35 cellular contexts compared by ENCODE assay signal in genomic region chr7:34084651-34085050, GRCh38.
DNase-seq lines count a peak whose midpoint lies in the region; ATAC-seq, FAIRE-seq and TF ChIP-seq lines count a peak whose summit lies in the region.
"Had no signal": no experiment of that assay in that cellular context is flagged by ENCODE, and none has a peak within 500 bp of the region (broad histone marks: within the 10 kb centered on the region; RNA-seq: fewer than 3 reads in every experiment).

No MANE protein-coding gene starts in this region.

- no peaks in the 10 kb centered on the region for H3K36me3 Mint-ChIP-seq in astrocyte (ENCODE audit: low read depth, unreplicated experiment)
- no peaks in the 10 kb centered on the region for H3K36me3 Mint-ChIP-seq in CD8-positive, alpha-beta T cell
- H3K36me3 Mint-ChIP-seq: CD14-positive monocyte; CD4-positive, alpha-beta memory T cell; CD4-positive, CD25-positive, alpha-beta regulatory T cell; CD8-positive, alpha-beta memory T cell had no signal

- H3K79me2 ChIP-seq in astrocyte (ENCODE audit: insufficient read depth, low read length) (no peaks in the 10 kb centered on the region), trophoblast cell (ENCODE audit: control insufficient read depth, insufficient read depth, low read length, poor library complexity) (no peaks in the 10 kb centered on the region)

- FAIRE-seq in astrocyte (lab: Jason Lieb, UNC): peak; percentile 13
- no peak for FAIRE-seq in D721Med (lab: Jason Lieb, UNC)
- FAIRE-seq: A204.1, A549 had no signal

- H3K23ac ChIP-seq in trophoblast cell (ENCODE audit: low read length): no peak overlapping the region

- DNase-seq in cardiac muscle cell (ENCODE audit: low read depth in 1 of 2, low spot score in 1 of 2): no peak
- no peak for DNase-seq in heart left ventricle
- DNase-seq in astrocyte (ENCODE audit: low read depth): no peak
- DNase-seq in trophoblast cell: peak; percentile 74 to 93
- no peak for DNase-seq in superior temporal gyrus (ENCODE audit: extremely low spot score)
- DNase-seq in D721Med (ENCODE audit: insufficient read length, low spot score): no peak
- DNase-seq in CD8-positive, alpha-beta T cell: no peak
- DNase-seq: 8988T; ACHN; AML-193; BE2C; C1 segment of cervical spinal cord; Caco-2; Calu3; CD4-positive, alpha-beta memory T cell; CD4-positive, alpha-beta T cell; CD4-positive, CD25-positive, alpha-beta regulatory T cell; CD8-positive, alpha-beta memory T cell; COR-L47; DMS 273 treated with DMSO at 0.1 percent for 48 hours; DMS153; DMS53; DMS79; DMS79 treated with DMSO at 0.1 percent for 48 hours; DND-41; EL had no signal

- H3K4ac ChIP-seq in trophoblast cell (ENCODE audit: low read depth, low read length): no peak overlapping the region

- no peak for TF ChIP-seq POLR2A in heart left ventricle (IDR thresholded peaks at IDR 0.05)

- TF ChIP-seq CTCF in cardiac muscle cell (IDR thresholded peaks at IDR 0.05; ENCODE audit: low read depth, low read length) (no peak), heart left ventricle (IDR thresholded peaks at IDR 0.05) (no peak), astrocyte (IDR thresholded peaks at IDR 0.05; ENCODE audit: insufficient read depth, low read depth, low read length) (no peak), D721Med (IDR thresholded peaks at IDR 0.05; ENCODE audit: insufficient read depth, missing control alignments) (no peak)
- no peak for TF ChIP-seq CTCF in CD8-positive, alpha-beta T cell (IDR thresholded peaks at IDR 0.05)

- H4K8ac ChIP-seq in trophoblast cell (ENCODE audit: low read depth, low read length): no peak overlapping the region

- no peak for ATAC-seq in heart left ventricle
- no peak for ATAC-seq in CD8-positive, alpha-beta T cell
- ATAC-seq: A549 had no signal

- no peaks in the 10 kb centered on the region for H3K9me3 Mint-ChIP-seq in astrocyte (ENCODE audit: unreplicated experiment)
- peaks cover 3% of the 10 kb centered on the region for H3K9me3 Mint-ChIP-seq in CD8-positive, alpha-beta T cell

- H3K9me3 ChIP-seq in cardiac muscle cell (ENCODE audit: low read depth) (no peaks in the 10 kb centered on the region), heart left ventricle (no peaks in the 10 kb centered on the region), astrocyte (ENCODE audit: insufficient read depth, low read depth, low read length) (no peaks in the 10 kb centered on the region), trophoblast cell (ENCODE audit: insufficient read depth, low read depth, low read length) (no peaks in the 10 kb centered on the region)
- no peaks in the 10 kb centered on the region for H3K9me3 ChIP-seq in CD8-positive, alpha-beta T cell (ENCODE audit: low read length)
- H3K9me3 ChIP-seq: A549; BE2C; BLaER1; BLaER1 treated with 17β-estradiol and CSF1 and Interleukin-3, amounts not matched to agents 10 nM and 100 nM; Caco-2 had no signal

- H2BK5ac ChIP-seq in trophoblast cell (ENCODE audit: low read depth, low read length, poor library complexity): no peak overlapping the region

- H4K12ac ChIP-seq in trophoblast cell (ENCODE audit: low read depth, low read length): no peak overlapping the region

- H3K27me3 ChIP-seq in cardiac muscle cell (no peaks in the 10 kb centered on the region), heart left ventricle (no peaks in the 10 kb centered on the region), astrocyte (ENCODE audit: insufficient read depth, low read length) (no peaks in the 10 kb centered on the region), trophoblast cell (ENCODE audit: insufficient read depth, low read length) (no peaks in the 10 kb centered on the region)
- no peaks in the 10 kb centered on the region for H3K27me3 ChIP-seq in CD8-positive, alpha-beta T cell (ENCODE audit: insufficient read depth, low read length)
- H3K27me3 ChIP-seq: BE2C; BLaER1; BLaER1 treated with 17β-estradiol and CSF1 and Interleukin-3, amounts not matched to agents 10 nM and 100 nM had no signal

- H3K36me3 ChIP-seq in cardiac muscle cell (peaks cover 55% of the 10 kb centered on the region), heart left ventricle (no peaks in the 10 kb centered on the region), astrocyte (ENCODE audit: insufficient read depth, low read length) (no peaks in the 10 kb centered on the region), trophoblast cell (ENCODE audit: control insufficient read depth in 1 of 2, insufficient read depth in 2 of 2, low read length in 2 of 2) (no peaks in the 10 kb centered on the region)
- no peaks in the 10 kb centered on the region for H3K36me3 ChIP-seq in CD8-positive, alpha-beta T cell (ENCODE audit: insufficient read depth, low read length)
- H3K36me3 ChIP-seq: BE2C; BLaER1; BLaER1 treated with 17β-estradiol and CSF1 and Interleukin-3, amounts not matched to agents 10 nM and 100 nM had no signal

- no peak overlapping the region for H2AFZ ChIP-seq in astrocyte (ENCODE audit: low read depth, low read length)
- no peak overlapping the region for H2AFZ ChIP-seq in trophoblast cell (ENCODE audit: insufficient read depth, low read length, poor library complexity)

- H3K18ac ChIP-seq in trophoblast cell (ENCODE audit: low read length): no peak overlapping the region

- no peak overlapping the region for H3K4me3 Mint-ChIP-seq in astrocyte (ENCODE audit: unreplicated experiment)
- H3K4me3 Mint-ChIP-seq in CD8-positive, alpha-beta T cell: no peak overlapping the region
- H3K4me3 Mint-ChIP-seq: B cell; CD14-positive monocyte; CD4-positive, alpha-beta memory T cell; CD4-positive, alpha-beta T cell; CD4-positive, CD25-positive, alpha-beta regulatory T cell; CD8-positive, alpha-beta memory T cell had no signal

- intact Hi-C loops in heart left ventricle (cut with DNase I): no loop called here
- intact Hi-C loops in CD8-positive, alpha-beta T cell (cut with DNase I, micrococcal nuclease): no loop called here

- CTCF ChIA-PET in CD8-positive, alpha-beta T cell (lab: Charles Lee): interaction anchor here (0.6 kb wide), 1 partner anchor 63 kb away, joined by 3 read pairs; no protein-coding TSS in a partner anchor

- no peak overlapping the region for H2BK120ac ChIP-seq in trophoblast cell (ENCODE audit: insufficient read depth, low read length, poor library complexity)

- H3K9ac ChIP-seq in astrocyte (ENCODE audit: low read length) (no peak overlapping the region), trophoblast cell (ENCODE audit: low read length) (no peak overlapping the region)
- H3K9ac ChIP-seq: BLaER1; BLaER1 treated with 17β-estradiol and CSF1 and Interleukin-3, amounts not matched to agents 10 nM and 100 nM had no signal

- H3K4me1 Mint-ChIP-seq in astrocyte (ENCODE audit: low read depth, unreplicated experiment): peaks cover 7% of the 10 kb centered on the region
- no peaks in the 10 kb centered on the region for H3K4me1 Mint-ChIP-seq in CD8-positive, alpha-beta T cell (ENCODE audit: low read depth)
- H3K4me1 Mint-ChIP-seq: B cell; CD14-positive monocyte; CD4-positive, alpha-beta memory T cell; CD4-positive, CD25-positive, alpha-beta regulatory T cell; CD8-positive, alpha-beta memory T cell had no signal

- H3K4me2 ChIP-seq in astrocyte (ENCODE audit: low read length): no peak overlapping the region
- H3K4me2 ChIP-seq in trophoblast cell (ENCODE audit: low read length): no peak overlapping the region
- H3K4me2 ChIP-seq: A549; BLaER1; BLaER1 treated with 17β-estradiol and CSF1 and Interleukin-3, amounts not matched to agents 10 nM and 100 nM had no signal

- H2BK12ac ChIP-seq in trophoblast cell (ENCODE audit: low read length): no peak overlapping the region

- POLR2A ChIA-PET in CD8-positive, alpha-beta T cell (lab: Charles Lee): no interaction called here

- H3K27ac Mint-ChIP-seq in astrocyte (ENCODE audit: unreplicated experiment): no peak overlapping the region
- no peak overlapping the region for H3K27ac Mint-ChIP-seq in CD8-positive, alpha-beta T cell
- H3K27ac Mint-ChIP-seq: B cell; CD14-positive monocyte; CD4-positive, alpha-beta memory T cell; CD4-positive, alpha-beta T cell; CD4-positive, CD25-positive, alpha-beta regulatory T cell; CD8-positive, alpha-beta memory T cell had no signal

- H3K4me3 ChIP-seq in cardiac muscle cell (no peak overlapping the region), heart left ventricle (no peak overlapping the region), astrocyte (ENCODE audit: insufficient read depth, low read depth, low read length) (no peak overlapping the region), trophoblast cell (ENCODE audit: low read depth, low read length) (no peak overlapping the region)
- no peak overlapping the region for H3K4me3 ChIP-seq in CD8-positive, alpha-beta T cell (ENCODE audit: low read depth, low read length)
- H3K4me3 ChIP-seq: A549; BLaER1; BLaER1 treated with 17β-estradiol and CSF1 and Interleukin-3, amounts not matched to agents 10 nM and 100 nM had no signal

- H3K27ac ChIP-seq in cardiac muscle cell (peak overlapping the region; percentile 51), heart left ventricle (no peak overlapping the region), astrocyte (ENCODE audit: low read depth, low read length) (no peak overlapping the region), trophoblast cell (ENCODE audit: low read depth, low read length) (no peak overlapping the region), temporal lobe (ENCODE audit: low read depth, low read length) (peak overlapping the region; percentile 33)
- no peak overlapping the region for H3K27ac ChIP-seq in CD8-positive, alpha-beta T cell (ENCODE audit: low read depth, low read length)
- H3K27ac ChIP-seq: 22Rv1; BLaER1; BLaER1 treated with 17β-estradiol and CSF1 and Interleukin-3, amounts not matched to agents 10 nM and 100 nM; C4-2B had no signal

- H3K4me1 ChIP-seq in cardiac muscle cell (ENCODE audit: low read depth) (no peaks in the 10 kb centered on the region), heart left ventricle (no peaks in the 10 kb centered on the region), astrocyte (ENCODE audit: insufficient read depth, low read length) (no peaks in the 10 kb centered on the region), trophoblast cell (ENCODE audit: control insufficient read depth in 1 of 2, insufficient read depth in 2 of 2, low read length in 2 of 2) (no peaks in the 10 kb centered on the region)
- H3K4me1 ChIP-seq in CD8-positive, alpha-beta T cell (ENCODE audit: insufficient read depth, low read length): no peaks in the 10 kb centered on the region
- H3K4me1 ChIP-seq: BE2C, Caco-2 had no signal

- H3K79me1 ChIP-seq in trophoblast cell (ENCODE audit: low read length): no peaks in the 10 kb centered on the region

- no peaks in the 10 kb centered on the region for H3K27me3 Mint-ChIP-seq in astrocyte (ENCODE audit: low read depth, unreplicated experiment)
- H3K27me3 Mint-ChIP-seq in CD8-positive, alpha-beta T cell (ENCODE audit: low read depth): no peaks in the 10 kb centered on the region
- H3K27me3 Mint-ChIP-seq: B cell; CD4-positive, alpha-beta T cell; CD4-positive, CD25-positive, alpha-beta regulatory T cell had no signal

- no peak overlapping the region for H4K91ac ChIP-seq in trophoblast cell (ENCODE audit: low read depth, low read length)

- 91 to 100% (median 97%) methylated on average over 1 of the region's 1 CpG for WGBS in heart left ventricle, 4 donors
- no CpG with 5 or more reads among the region's 1 CpG for WGBS in trophoblast cell (ENCODE audit: extremely low coverage, insufficient coverage, insufficient read length)

- no peaks in the 10 kb centered on the region for H4K20me1 ChIP-seq in astrocyte (ENCODE audit: insufficient read depth, low read length)
- H4K20me1 ChIP-seq: BLaER1; BLaER1 treated with 17β-estradiol and CSF1 and Interleukin-3, amounts not matched to agents 10 nM and 100 nM had no signal

- no peak overlapping the region for H3K14ac ChIP-seq in trophoblast cell (ENCODE audit: low read length)

- no peak overlapping the region for H2AK5ac ChIP-seq in trophoblast cell (ENCODE audit: low read length)

Comparison
In these comparisons a context has a peak if more than half of its experiments do, and no peak if none do; other contexts are left out.
1. H3K27ac ChIP-seq: peak in cardiac muscle cell (single experiment) and temporal lobe (single experiment); none in heart left ventricle (0 of 12), astrocyte (single experiment), trophoblast cell (single experiment) and CD8-positive, alpha-beta T cell (single experiment).
2. DNase-seq: peak in trophoblast cell (2 of 2); none in cardiac muscle cell (0 of 2), heart left ventricle (0 of 5), astrocyte (single experiment), superior temporal gyrus (single experiment), D721Med (single experiment) and CD8-positive, alpha-beta T cell (0 of 7).